Comparison of ENCODE assay signal across 1 cellular context in the genomic region with DNA sequence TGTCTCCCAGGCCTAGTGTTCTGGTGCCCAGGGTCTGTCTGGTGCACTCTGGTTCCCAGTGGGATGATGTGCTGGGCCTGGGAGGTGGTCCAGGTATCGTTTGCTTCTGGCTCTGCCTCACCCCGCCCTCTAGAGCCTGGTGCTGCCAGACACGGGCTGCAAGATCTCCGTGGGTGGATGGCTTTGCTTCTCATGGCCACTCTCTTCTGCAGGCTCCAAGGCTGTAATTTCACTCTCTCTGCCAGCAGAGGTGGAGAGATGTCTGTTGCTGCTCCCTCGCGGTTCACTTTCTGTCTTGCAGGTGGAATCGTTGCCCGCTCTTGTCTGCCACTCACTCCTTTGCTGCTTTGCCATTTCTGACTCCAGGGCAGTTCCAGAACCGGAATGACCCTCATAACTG.
TF ChIP-seq lines count a peak whose summit lies in the region.

No MANE protein-coding gene starts in this region.

TF ChIP-seq in HepG2, 621 proteins besides CTCF, POLR2A, EP300 and RAD21 (continued from another document):
- TF ChIP-seq, protein P1, sequence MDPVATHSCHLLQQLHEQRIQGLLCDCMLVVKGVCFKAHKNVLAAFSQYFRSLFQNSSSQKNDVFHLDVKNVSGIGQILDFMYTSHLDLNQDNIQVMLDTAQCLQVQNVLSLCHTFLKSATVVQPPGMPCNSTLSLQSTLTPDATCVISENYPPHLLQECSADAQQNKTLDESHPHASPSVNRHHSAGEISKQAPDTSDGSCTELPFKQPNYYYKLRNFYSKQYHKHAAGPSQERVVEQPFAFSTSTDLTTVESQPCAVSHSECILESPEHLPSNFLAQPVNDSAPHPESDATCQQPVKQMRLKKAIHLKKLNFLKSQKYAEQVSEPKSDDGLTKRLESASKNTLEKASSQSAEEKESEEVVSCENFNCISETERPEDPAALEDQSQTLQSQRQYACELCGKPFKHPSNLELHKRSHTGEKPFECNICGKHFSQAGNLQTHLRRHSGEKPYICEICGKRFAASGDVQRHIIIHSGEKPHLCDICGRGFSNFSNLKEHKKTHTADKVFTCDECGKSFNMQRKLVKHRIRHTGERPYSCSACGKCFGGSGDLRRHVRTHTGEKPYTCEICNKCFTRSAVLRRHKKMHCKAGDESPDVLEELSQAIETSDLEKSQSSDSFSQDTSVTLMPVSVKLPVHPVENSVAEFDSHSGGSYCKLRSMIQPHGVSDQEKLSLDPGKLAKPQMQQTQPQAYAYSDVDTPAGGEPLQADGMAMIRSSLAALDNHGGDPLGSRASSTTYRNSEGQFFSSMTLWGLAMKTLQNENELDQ (CRISPR knock-in tag; IDR thresholded peaks at IDR 0.05; ENCODE audit: borderline replicate concordance) = no peak
- TF ChIP-seq NR1H2 (CRISPR knock-in tag; IDR thresholded peaks at IDR 0.05; ENCODE audit: borderline replicate concordance, low read depth) = no peak
